21 cellular contexts compared by ENCODE assay signal in the genomic region with DNA sequence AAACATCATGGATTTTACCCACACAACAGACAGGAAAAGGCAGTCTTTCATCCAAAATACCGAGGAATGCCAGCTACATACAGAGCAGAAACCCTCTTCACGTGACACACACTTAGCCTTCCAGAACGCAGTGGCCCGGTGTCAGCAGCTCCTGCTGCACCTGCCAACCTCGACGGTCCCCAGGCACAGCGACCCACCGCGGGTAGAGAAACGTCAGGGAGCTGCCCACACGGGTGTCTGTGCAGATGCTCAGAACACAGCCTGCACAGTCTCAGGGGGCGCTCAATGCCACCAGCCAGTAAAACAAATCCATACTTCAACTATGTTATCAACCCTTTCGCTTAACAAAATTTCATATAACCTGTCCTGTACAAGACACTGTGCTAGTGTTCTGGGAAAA.
"Had no signal": no experiment of that assay in that cellular context is flagged by ENCODE, and none has a peak within 500 bp of the region (broad histone marks: within the 10 kb centered on the region; RNA-seq: fewer than 3 reads in every experiment).

No MANE protein-coding gene starts in this region.

- H3K4me1 Mint-ChIP-seq: activated B cell treated with CpG ODN at 0.5 μM for 24 hours; activated CD4-positive, alpha-beta T cell treated with anti-CD3 and anti-CD28 coated beads, Interleukin-2, amount 10 ng/mL, durations not matched to agents 7 days and 5 days; activated naive CD8-positive, alpha-beta T cell treated with anti-CD3 and anti-CD28 coated beads for 36 hours; central memory CD8-positive, alpha-beta T cell; memory B cell; natural killer cell had no signal

- H3K9me3 Mint-ChIP-seq: activated B cell treated with CpG ODN at 0.5 μM for 24 hours; activated CD4-positive, alpha-beta T cell treated with anti-CD3 and anti-CD28 coated beads, Interleukin-2, amount 10 ng/mL, durations not matched to agents 7 days and 5 days; activated naive CD8-positive, alpha-beta T cell treated with anti-CD3 and anti-CD28 coated beads for 36 hours; activated T-helper 1 cell treated with anti-CD3 and anti-CD28 coated beads, Interleukin-12 subunit alpha, Interleukin-12 subunit beta, Interleukin-2, Interleukin-4 antibody, amounts not matched to agents 30 ng/mL and 10 ng/mL and 1 ng/mL, durations not matched to agents 14 hours and 24 hours and 36 hours; central memory CD8-positive, alpha-beta T cell had no signal

- H3K27ac ChIP-seq: body of pancreas, coronary artery, right atrium auricular region had no signal

- H3K4me3 Mint-ChIP-seq: activated B cell treated with CpG ODN at 0.5 μM for 24 hours; activated CD4-positive, alpha-beta T cell treated with anti-CD3 and anti-CD28 coated beads, Interleukin-2, amount 10 ng/mL, durations not matched to agents 7 days and 5 days; activated naive CD8-positive, alpha-beta T cell treated with anti-CD3 and anti-CD28 coated beads for 36 hours; activated T-helper 1 cell treated with anti-CD3 and anti-CD28 coated beads, Interleukin-12 subunit alpha, Interleukin-12 subunit beta, Interleukin-2, Interleukin-4 antibody, amounts not matched to agents 30 ng/mL and 10 ng/mL and 1 ng/mL, durations not matched to agents 14 hours and 24 hours and 36 hours; central memory CD8-positive, alpha-beta T cell; memory B cell; natural killer cell had no signal

- H3K36me3 Mint-ChIP-seq: activated naive CD8-positive, alpha-beta T cell treated with anti-CD3 and anti-CD28 coated beads for 36 hours; memory B cell; natural killer cell had no signal

- H3K27ac Mint-ChIP-seq: activated B cell treated with CpG ODN at 0.5 μM for 24 hours; activated CD4-positive, alpha-beta T cell treated with anti-CD3 and anti-CD28 coated beads, Interleukin-2, amount 10 ng/mL, durations not matched to agents 7 days and 5 days; activated naive CD8-positive, alpha-beta T cell treated with anti-CD3 and anti-CD28 coated beads for 36 hours; activated T-helper 1 cell treated with anti-CD3 and anti-CD28 coated beads, Interleukin-12 subunit alpha, Interleukin-12 subunit beta, Interleukin-2, Interleukin-4 antibody, amounts not matched to agents 30 ng/mL and 10 ng/mL and 1 ng/mL, durations not matched to agents 14 hours and 24 hours and 36 hours; memory B cell; natural killer cell had no signal

- ATAC-seq: body of pancreas, left ventricle myocardium superior, natural killer cell had no signal

- H3K4me3 ChIP-seq: body of pancreas, coronary artery, right atrium auricular region had no signal

- DNase-seq: activated B cell treated with CpG ODN at 0.5 μM for 24 hours; activated CD4-positive, alpha-beta T cell treated with anti-CD3 and anti-CD28 coated beads, Interleukin-2, amount 10 ng/mL, durations not matched to agents 7 days and 5 days; activated CD8-positive, alpha-beta memory T cell treated with anti-CD3 and anti-CD28 coated beads for 24 hours; activated naive CD8-positive, alpha-beta T cell treated with anti-CD3 and anti-CD28 coated beads for 36 hours; body of pancreas; foreskin fibroblast; glutamatergic neuron; kidney glomerular epithelial cell; left ventricle myocardium superior; natural killer cell; small intestine; stimulated activated CD4-positive, alpha-beta T cell treated with anti-CD3 and anti-CD28 coated beads, Interleukin-4, amount 100 ng/mL, for 4 hours; stimulated activated CD8-positive, alpha-beta memory T cell treated with anti-CD3 and anti-CD28 coated beads, Interleukin-4, amount 100 ng/mL, for 48 hours; stimulated activated naive CD4-positive, alpha-beta T cell treated with Interleukin-2 at 50 U/mL for 16 hours; substantia nigra; trophoblast cell had no signal

- H3K36me3 ChIP-seq: right atrium auricular region had no signal

- H3K4me1 ChIP-seq: body of pancreas, right atrium auricular region had no signal

- H3K27me3 Mint-ChIP-seq: activated CD4-positive, alpha-beta T cell treated with anti-CD3 and anti-CD28 coated beads, Interleukin-2, amount 10 ng/mL, durations not matched to agents 7 days and 5 days had no signal

- H3K9me3 ChIP-seq: body of pancreas, right atrium auricular region had no signal

- H3K27me3 ChIP-seq: body of pancreas, right atrium auricular region had no signal
